ENCODE assay signal across 1 cellular context in the genomic region with DNA sequence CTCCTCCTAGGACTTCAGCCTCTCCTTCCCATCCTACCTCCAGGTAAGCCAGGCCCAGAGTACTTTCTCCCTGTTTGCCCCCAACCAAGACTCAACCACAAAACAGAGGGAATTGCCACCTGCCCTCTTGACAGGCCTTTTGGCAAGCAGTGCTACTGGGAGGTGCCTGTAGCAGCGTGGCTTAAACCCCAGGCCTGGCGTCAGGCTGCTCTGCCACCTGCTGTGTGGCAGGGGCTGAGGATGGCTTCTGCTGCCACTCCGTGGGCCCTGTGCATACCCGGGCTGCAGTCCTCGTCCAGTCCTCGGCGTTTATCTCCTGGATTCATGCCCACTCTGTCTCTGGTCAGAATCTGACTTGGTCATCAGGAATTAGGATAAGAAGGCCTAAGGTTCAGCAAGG.
TF ChIP-seq lines count a peak whose summit lies in the region.

No MANE protein-coding gene starts in this region.

TF ChIP-seq in HepG2, 621 proteins besides CTCF, POLR2A, EP300 and RAD21 (continued from another document):
- TF ChIP-seq, protein P1, sequence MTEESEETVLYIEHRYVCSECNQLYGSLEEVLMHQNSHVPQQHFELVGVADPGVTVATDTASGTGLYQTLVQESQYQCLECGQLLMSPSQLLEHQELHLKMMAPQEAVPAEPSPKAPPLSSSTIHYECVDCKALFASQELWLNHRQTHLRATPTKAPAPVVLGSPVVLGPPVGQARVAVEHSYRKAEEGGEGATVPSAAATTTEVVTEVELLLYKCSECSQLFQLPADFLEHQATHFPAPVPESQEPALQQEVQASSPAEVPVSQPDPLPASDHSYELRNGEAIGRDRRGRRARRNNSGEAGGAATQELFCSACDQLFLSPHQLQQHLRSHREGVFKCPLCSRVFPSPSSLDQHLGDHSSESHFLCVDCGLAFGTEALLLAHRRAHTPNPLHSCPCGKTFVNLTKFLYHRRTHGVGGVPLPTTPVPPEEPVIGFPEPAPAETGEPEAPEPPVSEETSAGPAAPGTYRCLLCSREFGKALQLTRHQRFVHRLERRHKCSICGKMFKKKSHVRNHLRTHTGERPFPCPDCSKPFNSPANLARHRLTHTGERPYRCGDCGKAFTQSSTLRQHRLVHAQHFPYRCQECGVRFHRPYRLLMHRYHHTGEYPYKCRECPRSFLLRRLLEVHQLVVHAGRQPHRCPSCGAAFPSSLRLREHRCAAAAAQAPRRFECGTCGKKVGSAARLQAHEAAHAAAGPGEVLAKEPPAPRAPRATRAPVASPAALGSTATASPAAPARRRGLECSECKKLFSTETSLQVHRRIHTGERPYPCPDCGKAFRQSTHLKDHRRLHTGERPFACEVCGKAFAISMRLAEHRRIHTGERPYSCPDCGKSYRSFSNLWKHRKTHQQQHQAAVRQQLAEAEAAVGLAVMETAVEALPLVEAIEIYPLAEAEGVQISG (CRISPR knock-in tag; IDR thresholded peaks at IDR 0.05) = no peak
- TF ChIP-seq NONO (IDR thresholded peaks at IDR 0.05) (no peak), NONO (CRISPR knock-in tag; conservative IDR thresholded peaks at IDR 0.05) (no peak)
